Comparison of ENCODE assay signal across 11 cellular contexts in the genomic region with DNA sequence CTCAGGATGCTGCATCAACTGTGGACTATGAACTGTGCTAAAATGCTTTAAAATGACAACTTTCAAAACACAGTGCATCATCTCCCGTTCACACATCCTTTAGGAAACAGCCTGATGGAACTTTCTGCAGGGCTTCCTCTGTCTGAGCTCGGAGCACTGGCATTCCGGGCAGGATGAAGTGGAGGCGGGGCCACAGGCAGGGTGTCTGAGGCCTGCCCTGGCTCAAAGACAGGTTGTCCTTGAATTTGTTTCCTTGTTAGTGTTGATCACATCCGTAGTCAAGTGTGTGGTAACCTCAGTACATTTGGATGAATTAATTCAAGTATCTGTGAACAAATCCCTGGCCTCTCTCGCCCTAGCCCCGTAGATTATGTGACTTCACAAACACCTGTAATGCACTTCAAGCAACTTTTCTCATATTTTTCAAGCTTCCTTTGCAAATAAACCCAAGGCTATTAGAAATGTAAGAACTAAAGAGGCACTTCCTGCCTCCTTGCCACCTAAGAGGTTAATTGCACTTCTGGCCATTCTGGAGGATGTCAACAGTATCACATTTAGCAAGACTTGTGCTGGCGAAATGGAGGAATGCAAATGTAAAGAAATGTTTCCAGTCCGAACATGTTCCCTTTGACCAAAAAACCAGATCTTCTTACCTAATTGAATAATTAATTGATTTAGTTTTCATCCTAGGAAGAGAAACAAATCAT. TPM values are rescaled to one million over a fixed set of nuclear protein-coding genes. Genes with fewer than 3 reads are reported as not detected.
A peak's percentile ranks its signal among the peaks of the same experiment; 100 is the strongest.
DNase-seq lines count a peak whose midpoint lies in the region; ATAC-seq and TF ChIP-seq lines count a peak whose summit lies in the region.
"Had no signal": no experiment of that assay in that cellular context is flagged by ENCODE, and none has a peak within 500 bp of the region (broad histone marks: within the 10 kb centered on the region; RNA-seq: fewer than 3 reads in every experiment).

No MANE protein-coding gene starts in this region.

- intact Hi-C loops in upper lobe of right lung (cut with DNase I): no loop called here

- DNase-seq in activated T-cell treated with anti-CD3 and anti-CD28 coated beads, Interleukin-2, amount 50 U/mL, for 72 hours: no peak
- DNase-seq in activated T-cell treated with anti-CD3 and anti-CD28 coated beads, Interleukin-2, amount 50 U/mL, for 48 hours: no peak
- DNase-seq in mesothelial cell of epicardium (ENCODE audit: low spot score in 2 of 2, unreplicated experiment in 2 of 2) (no peak), upper lobe of right lung (peak; percentile 89), HCEC 1CT (no peak)
- DNase-seq in stimulated activated CD4-positive, alpha-beta T cell treated with anti-CD3 and anti-CD28 coated beads, Interleukin-4, amount 100 ng/mL, for 1 hour: no peak
- DNase-seq: activated CD8-positive, alpha-beta memory T cell treated with anti-CD3 and anti-CD28 coated beads, Interleukin-2, amount 50 U/mL, for 4 hours; central memory CD4-positive, alpha-beta T cell; NCI-H1694 had no signal

- H3K27ac Mint-ChIP-seq in activated T-cell treated with anti-CD3 and anti-CD28 coated beads, Interleukin-2, amount 50 U/mL, for 72 hours: peak overlapping the region; percentile 27
- peak overlapping the region; percentile 57 for H3K27ac Mint-ChIP-seq in mesothelial cell of epicardium

- no peak for ATAC-seq in activated T-cell treated with anti-CD3 and anti-CD28 coated beads, Interleukin-2, amount 50 U/mL, for 72 hours (replicated peaks in 1 of 2)
- ATAC-seq in upper lobe of right lung (peak; percentile 81), GM21381 (IDR thresholded peaks at IDR 0.05; ENCODE audit: unreplicated experiment) (no peak)

- no peak for TF ChIP-seq CTCF in mesothelial cell of epicardium (IDR thresholded peaks at IDR 0.05; ENCODE audit: unreplicated experiment)
- no peak for TF ChIP-seq CTCF in upper lobe of right lung (IDR thresholded peaks at IDR 0.05)

- H3K9ac ChIP-seq in duodenal mucosa (ENCODE audit: low read depth in 1 of 2, low read length in 2 of 2): peak overlapping the region in 1 of 2 donors; percentile 49

- H3K27me3 Mint-ChIP-seq in activated T-cell treated with anti-CD3 and anti-CD28 coated beads, Interleukin-2, amount 50 U/mL, for 72 hours (ENCODE audit: low read depth): no peaks in the 10 kb centered on the region
- H3K27me3 Mint-ChIP-seq in mesothelial cell of epicardium (ENCODE audit: low read depth): peaks cover 21% of the 10 kb centered on the region

- peak overlapping the region in 1 of 2 donors; percentile 49 for H3K4me3 Mint-ChIP-seq in activated T-cell treated with anti-CD3 and anti-CD28 coated beads, Interleukin-2, amount 50 U/mL, for 72 hours
- no peak overlapping the region for H3K4me3 Mint-ChIP-seq in mesothelial cell of epicardium

- H3K4me3 ChIP-seq in duodenal mucosa (ENCODE audit: low read depth in 1 of 2, low read length in 2 of 2) (peak overlapping the region; percentile 22 to 50), upper lobe of right lung (peak overlapping the region; percentile 50)

- H3K36me3 ChIP-seq in duodenal mucosa (ENCODE audit: control insufficient read depth in 1 of 2, insufficient read depth in 2 of 2, low read length in 2 of 2) (no peaks in the 10 kb centered on the region), upper lobe of right lung (no peaks in the 10 kb centered on the region)

- no peaks in the 10 kb centered on the region for H3K36me3 Mint-ChIP-seq in activated T-cell treated with anti-CD3 and anti-CD28 coated beads, Interleukin-2, amount 50 U/mL, for 72 hours (ENCODE audit: insufficient read depth in 2 of 2)
- H3K36me3 Mint-ChIP-seq in mesothelial cell of epicardium: no peaks in the 10 kb centered on the region

- no peaks in the 10 kb centered on the region for H3K9me3 ChIP-seq in duodenal mucosa (ENCODE audit: control insufficient read depth in 1 of 2, low read length in 2 of 2)
- H3K9me3 ChIP-seq in upper lobe of right lung: no peaks in the 10 kb centered on the region

- H3K4me1 ChIP-seq in duodenal mucosa (ENCODE audit: control insufficient read depth in 1 of 2, insufficient read depth in 2 of 2, low read length in 2 of 2): no peaks in the 10 kb centered on the region
- H3K4me1 ChIP-seq in upper lobe of right lung: peaks cover 18% of the 10 kb centered on the region

- H3K27ac ChIP-seq in duodenal mucosa (ENCODE audit: low read depth, low read length): peak overlapping the region; percentile 3
- H3K27ac ChIP-seq in upper lobe of right lung: peak overlapping the region; percentile 93

- H3K4me1 Mint-ChIP-seq in activated T-cell treated with anti-CD3 and anti-CD28 coated beads, Interleukin-2, amount 50 U/mL, for 72 hours (ENCODE audit: low read depth): peaks cover 15% of the 10 kb centered on the region
- peaks cover 11% of the 10 kb centered on the region for H3K4me1 Mint-ChIP-seq in mesothelial cell of epicardium

- no peaks in the 10 kb centered on the region for H3K9me3 Mint-ChIP-seq in activated T-cell treated with anti-CD3 and anti-CD28 coated beads, Interleukin-2, amount 50 U/mL, for 72 hours
- no peaks in the 10 kb centered on the region for H3K9me3 Mint-ChIP-seq in mesothelial cell of epicardium

- H3K27me3 ChIP-seq in duodenal mucosa (ENCODE audit: control insufficient read depth in 1 of 2, insufficient read depth in 2 of 2, low read length in 2 of 2) (no peaks in the 10 kb centered on the region), upper lobe of right lung (no peaks in the 10 kb centered on the region)

RNA-seq across cellular contexts. Expression of a gene that starts 3.1 kb away (rescaled TPM):
- total RNA-seq in activated T-cell treated with anti-CD3 and anti-CD28 coated beads, Interleukin-2, amount 50 U/mL, for 72 hours: 1 to 10 TPM in 1 of 2 donors, under 1 TPM in 1; 0.36 to 2.0 TPM
- total RNA-seq in mesothelial cell of epicardium (0.07 to 0.09 TPM (median 0.09 TPM) in 3 replicates), upper lobe of right lung (160 TPM)

RNA-seq across cellular contexts. Expression of a gene that starts 33.5 kb away (rescaled TPM):
- not detected for total RNA-seq in activated T-cell treated with anti-CD3 and anti-CD28 coated beads, Interleukin-2, amount 50 U/mL, for 72 hours
- total RNA-seq in mesothelial cell of epicardium (0.68 to 0.85 TPM (median 0.82 TPM) in 3 replicates), upper lobe of right lung (104 TPM)

RNA-seq across cellular contexts. Expression of a gene that starts 47.9 kb away (rescaled TPM):
- total RNA-seq in activated T-cell treated with anti-CD3 and anti-CD28 coated beads, Interleukin-2, amount 50 U/mL, for 72 hours: not detected
- total RNA-seq in mesothelial cell of epicardium (not detected in 3 replicates), upper lobe of right lung (not detected)

Comparison
In these comparisons a context has a peak if more than half of its experiments do, and no peak if none do; other contexts are left out.
1. RNA of a gene that starts 3.1 kb away (total RNA-seq): 160 TPM in upper lobe of right lung (single experiment); 0.36 to 2.0 TPM in activated T-cell treated with anti-CD3 and anti-CD28 coated beads, Interleukin-2, amount 50 U/mL, for 72 hours and 0.07 to 0.09 TPM in mesothelial cell of epicardium; every median in the first group is over 10 times any median in the second.
2. RNA of a gene that starts 33.5 kb away (total RNA-seq): 104 TPM in upper lobe of right lung (single experiment); 0.68 to 0.85 TPM in mesothelial cell of epicardium and not detected in activated T-cell treated with anti-CD3 and anti-CD28 coated beads, Interleukin-2, amount 50 U/mL, for 72 hours; every median in the first group is over 10 times any median in the second.